In the genomic region with DNA sequence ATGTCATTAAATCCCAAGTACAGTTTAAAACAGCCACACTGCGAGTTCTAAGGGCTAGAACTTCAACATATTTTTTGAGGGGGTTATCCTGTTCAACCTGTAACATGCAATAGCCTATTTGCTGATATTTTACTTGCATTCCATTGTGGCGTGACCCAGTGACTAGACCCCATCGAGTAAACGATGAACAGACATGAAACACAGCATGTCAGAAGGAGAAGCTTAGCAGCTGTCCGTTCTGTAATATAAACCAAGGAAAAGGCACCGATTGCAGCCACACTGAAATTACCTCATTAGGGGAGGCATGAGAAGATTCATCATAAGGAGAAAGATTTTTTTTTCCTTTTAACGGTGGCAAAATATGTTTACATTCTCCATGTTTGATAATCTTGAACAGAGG, we compare ENCODE assay signal across 24 cellular contexts.
"Had no signal": no experiment of that assay in that cellular context is flagged by ENCODE, and none has a peak within 500 bp of the region (broad histone marks: within the 10 kb centered on the region; RNA-seq: fewer than 3 reads in every experiment).

No MANE protein-coding gene starts in this region.

- DNase-seq: activated CD4-positive, alpha-beta memory T cell treated with anti-CD3 and anti-CD28 coated beads, Interleukin-2, amount 10 ng/mL, durations not matched to agents 7 days and 5 days; activated CD4-positive, alpha-beta T cell treated with anti-CD3 and anti-CD28 coated beads for 1 hour; activated CD4-positive, alpha-beta T cell treated with anti-CD3 and anti-CD28 coated beads, Interleukin-2, amount 10 ng/mL, durations not matched to agents 7 days and 5 days; activated CD8-positive, alpha-beta memory T cell treated with anti-CD3 and anti-CD28 coated beads, Interleukin-2, amount 50 U/mL, for 48 hours; activated T-cell treated with anti-CD3 and anti-CD28 coated beads, Interleukin-2, amount 50 U/mL, for 4 hours; anterior cingulate cortex; cerebellar nuclear complex; islet precursor cell; naive B cell; nucleus accumbens; stimulated activated CD4-positive, alpha-beta T cell treated with anti-CD3 and anti-CD28 coated beads, Interleukin-2, amount 100 ng/mL, for 48 hours; stimulated activated naive CD8-positive, alpha-beta T cell treated with anti-CD3 and anti-CD28 coated beads, Interleukin-15, Interleukin-2, amounts not matched to agents 100 U/mL and 50 U/mL, for 24 hours; T-helper 2 cell; testis; uterus had no signal

- H3K9me3 Mint-ChIP-seq: activated CD4-positive, alpha-beta memory T cell treated with anti-CD3 and anti-CD28 coated beads, Interleukin-2, amount 10 ng/mL, durations not matched to agents 7 days and 5 days; activated CD4-positive, alpha-beta T cell treated with anti-CD3 and anti-CD28 coated beads, Interleukin-2, amount 10 ng/mL, durations not matched to agents 7 days and 5 days; activated naive CD4-positive, alpha-beta T cell treated with anti-CD3 and anti-CD28 coated beads, Interleukin-2, amount 50 U/mL, for 72 hours; activated T-cell treated with anti-CD3 and anti-CD28 coated beads, Interleukin-2, amount 50 U/mL, for 4 hours; activated T-helper 2 cell treated with anti-CD3 and anti-CD28 coated beads, Interferon-gamma antibody, Interleukin-2, Interleukin-4, amounts not matched to agents 10 μg/mL and 5 μg/mL and 100 μg/mL, durations not matched to agents 14 hours and 24 hours and 36 hours; mesothelial cell of epicardium; neural crest cell; WTC11 had no signal

- H3K9me3 ChIP-seq: pancreas, psoas muscle, right atrium auricular region, testis, transverse colon, uterus had no signal

- H3K27me3 ChIP-seq: pancreas, right atrium auricular region, testis, transverse colon, uterus had no signal

- H3K27ac Mint-ChIP-seq: activated CD4-positive, alpha-beta memory T cell treated with anti-CD3 and anti-CD28 coated beads, Interleukin-2, amount 10 ng/mL, durations not matched to agents 7 days and 5 days; activated CD4-positive, alpha-beta T cell treated with anti-CD3 and anti-CD28 coated beads, Interleukin-2, amount 10 ng/mL, durations not matched to agents 7 days and 5 days; activated T-helper 2 cell treated with anti-CD3 and anti-CD28 coated beads, Interferon-gamma antibody, Interleukin-2, Interleukin-4, amounts not matched to agents 10 μg/mL and 5 μg/mL and 100 μg/mL, durations not matched to agents 14 hours and 24 hours and 36 hours; mesothelial cell of epicardium; naive B cell; WTC11 had no signal

- H3K4me1 Mint-ChIP-seq: activated CD4-positive, alpha-beta memory T cell treated with anti-CD3 and anti-CD28 coated beads, Interleukin-2, amount 10 ng/mL, durations not matched to agents 7 days and 5 days; activated CD4-positive, alpha-beta T cell treated with anti-CD3 and anti-CD28 coated beads, Interleukin-2, amount 10 ng/mL, durations not matched to agents 7 days and 5 days; neural crest cell had no signal

- H3K27ac ChIP-seq: pancreas, psoas muscle, right atrium auricular region, testis, transverse colon, uterus had no signal

- H3K4me3 Mint-ChIP-seq: activated CD4-positive, alpha-beta memory T cell treated with anti-CD3 and anti-CD28 coated beads, Interleukin-2, amount 10 ng/mL, durations not matched to agents 7 days and 5 days; activated CD4-positive, alpha-beta T cell treated with anti-CD3 and anti-CD28 coated beads, Interleukin-2, amount 10 ng/mL, durations not matched to agents 7 days and 5 days; activated T-cell treated with anti-CD3 and anti-CD28 coated beads, Interleukin-2, amount 50 U/mL, for 4 hours; mesothelial cell of epicardium; naive B cell; neural crest cell; WTC11 had no signal

- H3K4me3 ChIP-seq: pancreas, psoas muscle, right atrium auricular region, testis, transverse colon, uterus had no signal

- ATAC-seq: activated naive CD4-positive, alpha-beta T cell treated with anti-CD3 and anti-CD28 coated beads, Interleukin-2, amount 50 U/mL, for 72 hours; activated T-cell treated with anti-CD3 and anti-CD28 coated beads, Interleukin-2, amount 50 U/mL, for 4 hours; stimulated activated naive CD8-positive, alpha-beta T cell treated with anti-CD3 and anti-CD28 coated beads, Interleukin-15, Interleukin-2, amounts not matched to agents 100 U/mL and 50 U/mL, for 24 hours had no signal

- H3K36me3 Mint-ChIP-seq: naive B cell, WTC11 had no signal

- H3K27me3 Mint-ChIP-seq: activated CD4-positive, alpha-beta memory T cell treated with anti-CD3 and anti-CD28 coated beads, Interleukin-2, amount 10 ng/mL, durations not matched to agents 7 days and 5 days; activated CD4-positive, alpha-beta T cell treated with anti-CD3 and anti-CD28 coated beads, Interleukin-2, amount 10 ng/mL, durations not matched to agents 7 days and 5 days had no signal

- H3K4me1 ChIP-seq: uterus had no signal

- H3K36me3 ChIP-seq: pancreas, transverse colon, uterus had no signal
